1 cellular context compared by ENCODE assay signal in genomic region chr11:95335989-95336388, GRCh38.
TF ChIP-seq lines count a peak whose summit lies in the region.

No MANE protein-coding gene starts in this region.

TF ChIP-seq in K562, 482 proteins besides CTCF, POLR2A, EP300 and RAD21 (continued from another document):
- TF ChIP-seq BMI1 (IDR thresholded peaks at IDR 0.05; ENCODE audit: low read length) (no peak), SMC3 (conservative IDR thresholded peaks at IDR 0.05; ENCODE audit: insufficient read depth, low read depth, low read length) (no peak), DIDO1 (tag; IDR thresholded peaks at IDR 0.05; ENCODE audit: low read depth) (no peak), ZNF124 (CRISPR knock-in tag; IDR thresholded peaks at IDR 0.05) (no peak), E2F6 (IDR thresholded peaks at IDR 0.05; ENCODE audit: borderline replicate concordance in 1 of 2, extremely low read depth in 1 of 2, insufficient read depth in 1 of 2, insufficient read length in 1 of 2, low read depth in 1 of 2, low read length in 1 of 2, poor library complexity in 1 of 2, severe bottlenecking in 1 of 2) (no peak), SRSF7 (optimal IDR thresholded peaks at IDR 0.05; ENCODE audit: low read depth, low read length) (no peak), PHF20 (IDR thresholded peaks at IDR 0.05; ENCODE audit: partially characterized antibody) (no peak), KLF1 (tag; IDR thresholded peaks at IDR 0.05) (no peak), ZNF592 (IDR thresholded peaks at IDR 0.05) (no peak), ZKSCAN3 (CRISPR knock-in tag; IDR thresholded peaks at IDR 0.05) (no peak), ZNF780A (CRISPR knock-in tag; IDR thresholded peaks at IDR 0.05) (no peak), HEY1 (CRISPR knock-in tag; IDR thresholded peaks at IDR 0.05; ENCODE audit: borderline replicate concordance) (no peak), SFPQ (IDR thresholded peaks at IDR 0.05; ENCODE audit: low read depth, low read length) (no peak), KLF10 (CRISPR knock-in tag; IDR thresholded peaks at IDR 0.05) (no peak), JUN (IDR thresholded peaks at IDR 0.05; ENCODE audit: borderline replicate concordance, low read depth, low read length) (peak; percentile 61; the same call in 1 of the 2 replicates), JUN (CRISPR knock-in tag; IDR thresholded peaks at IDR 0.05; ENCODE audit: borderline replicate concordance) (no peak), JUND (IDR thresholded peaks at IDR 0.05; ENCODE audit: borderline replicate concordance, low read depth, low read length) (peak; percentile 83), JUND (tag; IDR thresholded peaks at IDR 0.05; ENCODE audit: borderline replicate concordance, low read depth, low read length) (peak; percentile 67; the same call in 2 of the 3 replicates), CHD7 (IDR thresholded peaks at IDR 0.05; ENCODE audit: low read depth, low read length) (no peak), MAFG (tag; conservative IDR thresholded peaks at IDR 0.05) (no peak), POU5F1 (IDR thresholded peaks at IDR 0.05; ENCODE audit: borderline replicate concordance, low read depth, low read length, partially characterized antibody) (no peak), ZBTB34 (CRISPR knock-in tag; IDR thresholded peaks at IDR 0.05) (no peak), KLF16 (IDR thresholded peaks at IDR 0.05) (no peak), PRDM10 (IDR thresholded peaks at IDR 0.05; ENCODE audit: partially characterized antibody) (no peak), FOXJ2 (tag; IDR thresholded peaks at IDR 0.05) (no peak), CCNT2 (IDR thresholded peaks at IDR 0.05; ENCODE audit: borderline replicate concordance, extremely low read depth, insufficient read length, low read depth, low read length) (no peak), JUNB (CRISPR knock-in tag; conservative IDR thresholded peaks at IDR 0.05) (0 out of 2 replicates have a peak, but pooled peaks have one; percentile 33), ATF3 (IDR thresholded peaks at IDR 0.05) (peak; percentile 76), ATF3 (CRISPR knock-in tag; conservative IDR thresholded peaks at IDR 0.05) (no peak), MEIS2 (IDR thresholded peaks at IDR 0.05; ENCODE audit: partially characterized antibody) (no peak), NR3C1 (CRISPR knock-in tag; IDR thresholded peaks at IDR 0.05) (no peak)
